11 cellular contexts compared by ENCODE assay signal in genomic region chrX:111823068-111823467, GRCh38. TPM values are rescaled to one million over a fixed set of nuclear protein-coding genes. Genes with fewer than 3 reads are reported as not detected.
A peak's percentile ranks its signal among the peaks of the same experiment; 100 is the strongest.
DNase-seq lines count a peak whose midpoint lies in the region; ATAC-seq and TF ChIP-seq lines count a peak whose summit lies in the region.
"Had no signal": no experiment of that assay in that cellular context is flagged by ENCODE, and none has a peak within 500 bp of the region (broad histone marks: within the 10 kb centered on the region; RNA-seq: fewer than 3 reads in every experiment).

No MANE protein-coding gene starts in this region.

- H3K4me1 Mint-ChIP-seq in CD4-positive, alpha-beta memory T cell = no peaks in the 10 kb centered on the region

- H4K8ac ChIP-seq in mesendoderm (ENCODE audit: low read depth, low read length) = no peak overlapping the region

- TF ChIP-seq CTCF in GM10248 (IDR thresholded peaks at IDR 0.05; ENCODE audit: control extremely low read depth, extremely low read depth, low read depth, missing control alignments) (no peak), WERI-Rb-1 (IDR thresholded peaks at IDR 0.05; ENCODE audit: low read depth, low read length) (peak; percentile 84)

- no peak overlapping the region for H3K27ac Mint-ChIP-seq in CD4-positive, alpha-beta memory T cell

- no peak overlapping the region for H2BK15ac ChIP-seq in mesendoderm (replicated peaks; ENCODE audit: low read depth)

- intact Hi-C loops in CD4-positive, alpha-beta memory T cell (cut with micrococcal nuclease) = no loop called here

- no peak overlapping the region for H2BK120ac ChIP-seq in mesendoderm (ENCODE audit: low read depth, low read length)

- no peaks in the 10 kb centered on the region for H3K79me2 ChIP-seq in mesendoderm (ENCODE audit: control insufficient read depth, insufficient read depth, low read length)

- H3K4me3 ChIP-seq in WERI-Rb-1 (ENCODE audit: low read depth, low read length) (no peak overlapping the region), mesendoderm (ENCODE audit: low read length) (no peak overlapping the region)
- H3K4me3 ChIP-seq in CD4-positive, alpha-beta memory T cell (ENCODE audit: low read length in 2 of 2) = no peak overlapping the region
- H3K4me3 ChIP-seq: vagina had no signal

- H3K27me3 ChIP-seq in WERI-Rb-1 (ENCODE audit: insufficient read depth, low read depth, severe bottlenecking) (no peaks in the 10 kb centered on the region), mesendoderm (ENCODE audit: insufficient read depth, low read length, poor library complexity) (no peaks in the 10 kb centered on the region)
- H3K27me3 ChIP-seq in CD4-positive, alpha-beta memory T cell (ENCODE audit: insufficient read depth, low read length) = no peaks in the 10 kb centered on the region
- H3K27me3 ChIP-seq: vagina had no signal

- ATAC-seq in HG03354 (IDR thresholded peaks at IDR 0.05; ENCODE audit: poor library complexity, severe bottlenecking, unreplicated experiment) = peak; percentile 60

- H3K4me1 ChIP-seq in mesendoderm (ENCODE audit: control insufficient read depth, low read depth, low read length) = no peaks in the 10 kb centered on the region
- H3K4me1 ChIP-seq in CD4-positive, alpha-beta memory T cell (ENCODE audit: insufficient read depth, low read length) = no peaks in the 10 kb centered on the region
- H3K4me1 ChIP-seq: vagina had no signal

- H2BK5ac ChIP-seq in mesendoderm (ENCODE audit: low read length) = no peak overlapping the region

- H3K36me3 ChIP-seq in WERI-Rb-1 (no peaks in the 10 kb centered on the region), mesendoderm (ENCODE audit: control insufficient read depth, insufficient read depth, low read length) (no peaks in the 10 kb centered on the region)
- no peaks in the 10 kb centered on the region for H3K36me3 ChIP-seq in CD4-positive, alpha-beta memory T cell (ENCODE audit: insufficient read depth, low read length)
- H3K36me3 ChIP-seq: vagina had no signal

- no peaks in the 10 kb centered on the region for H3K9me3 Mint-ChIP-seq in CD4-positive, alpha-beta memory T cell

- no peak overlapping the region for H3K23ac ChIP-seq in mesendoderm (ENCODE audit: low read length)

- no peak overlapping the region for H3K18ac ChIP-seq in mesendoderm (ENCODE audit: low read length)

- H3K4ac ChIP-seq in mesendoderm (ENCODE audit: low read depth, low read length) = no peak overlapping the region

- H3K79me1 ChIP-seq in mesendoderm (ENCODE audit: low read length) = no peaks in the 10 kb centered on the region

- no peak overlapping the region for H3K4me2 ChIP-seq in mesendoderm (ENCODE audit: low read length)

- no peaks in the 10 kb centered on the region for H3K27me3 Mint-ChIP-seq in CD4-positive, alpha-beta memory T cell

- H3K9me3 ChIP-seq in WERI-Rb-1 (ENCODE audit: severe bottlenecking) = no peaks in the 10 kb centered on the region
- no peaks in the 10 kb centered on the region for H3K9me3 ChIP-seq in CD4-positive, alpha-beta memory T cell (ENCODE audit: control insufficient read depth in 1 of 2, low read length in 2 of 2)
- H3K9me3 ChIP-seq: vagina had no signal

- no CpG with 5 or more reads among the region's 1 CpG for WGBS in mesendoderm (ENCODE audit: extremely low coverage, insufficient coverage, low lambda C conversion rate)

- CTCF ChIA-PET in GM10248 (lab: Yijun Ruan, JAX) = interaction anchor here (0.7 to 2.3 kb wide), 9 partner anchors 9 to 235 kb away, joined by 3 to 14 read pairs (median 4); no protein-coding TSS in a partner anchor
- CTCF ChIA-PET in CD4-positive, alpha-beta memory T cell (lab: Charles Lee; ENCODE audit: partially characterized antibody) = no interaction called here

- no peaks in the 10 kb centered on the region for H3K36me3 Mint-ChIP-seq in CD4-positive, alpha-beta memory T cell

- H4K5ac ChIP-seq in mesendoderm (ENCODE audit: low read length) = no peak overlapping the region

- H2AK5ac ChIP-seq in mesendoderm (ENCODE audit: low read length) = no peak overlapping the region

- peak; percentile 18 for DNase-seq in GM10248 (ENCODE audit: extremely low spot score)
- DNase-seq in WERI-Rb-1 = peak; percentile 77
- DNase-seq in mesendoderm = peak; percentile 70
- DNase-seq in mesenteric fat pad (ENCODE audit: low spot score) = no peak
- DNase-seq in amniotic stem cell (lab: John Stamatoyannopoulos, UW) = no peak
- no peak for DNase-seq in pons (ENCODE audit: low spot score)
- no peak for DNase-seq in CD4-positive, alpha-beta memory T cell

- POLR2A ChIA-PET in GM10248 (lab: Yijun Ruan, JAX) = no interaction called here
- POLR2A ChIA-PET in CD4-positive, alpha-beta memory T cell (lab: Charles Lee; ENCODE audit: partially characterized antibody) = no interaction called here

- no peak overlapping the region for H3K56ac ChIP-seq in mesendoderm (ENCODE audit: low read length)

- no peak overlapping the region for H3K27ac ChIP-seq in WERI-Rb-1
- no peak overlapping the region for H3K27ac ChIP-seq in mesendoderm (ENCODE audit: low read depth, low read length)
- no peak overlapping the region for H3K27ac ChIP-seq in CD4-positive, alpha-beta memory T cell (ENCODE audit: low read depth, low read length)
- H3K27ac ChIP-seq: vagina had no signal

- no peak overlapping the region for H3K9ac ChIP-seq in mesendoderm (ENCODE audit: low read length)

- no peak overlapping the region for H3K4me3 Mint-ChIP-seq in CD4-positive, alpha-beta memory T cell

RNA-seq across cellular contexts. Expression of gene TRPC5OS, which starts 52.9 kb away (rescaled TPM):
- 0.03 TPM for polyA plus RNA-seq in mesendoderm (2013, experiment 1 of 2)
- polyA plus RNA-seq in mesendoderm (2013, experiment 2 of 2) = 0.03 TPM
- total RNA-seq in mesenteric fat pad = not detected
- total RNA-seq in CD4-positive, alpha-beta memory T cell = not detected
- not detected for polyA plus RNA-seq in CD4-positive, alpha-beta memory T cell
- total RNA-seq: pulmonary artery endothelial cell; T-helper 1 cell treated with Interleukin-12 subunit alpha and Interleukin-12 subunit beta and Interleukin-4 antibody, amounts not matched to agents 30 ng/mL and 1 ng/mL, for 36 hours; vagina had no signal

Comparison
In these comparisons a context has a peak if more than half of its experiments do, and no peak if none do; other contexts are left out.
1. DNase-seq: peak in GM10248 (single experiment), WERI-Rb-1 (single experiment) and mesendoderm (single experiment); none in mesenteric fat pad (single experiment), amniotic stem cell (single experiment), pons (single experiment) and CD4-positive, alpha-beta memory T cell (0 of 5).